8 cellular contexts compared by ENCODE assay signal in genomic region chr3:11721114-11721440, GRCh38.
DNase-seq lines count a peak whose midpoint lies in the region; ATAC-seq and TF ChIP-seq lines count a peak whose summit lies in the region.

No MANE protein-coding gene starts in this region.

- peaks cover 9% of the 10 kb centered on the region for H3K4me1 ChIP-seq in testis

- CTCF ChIA-PET in activated CD8-positive, alpha-beta memory T cell treated with anti-CD3 and anti-CD28 coated beads, Interleukin-2, amount 10 ng/mL, durations not matched to agents 7 days and 5 days (lab: Charles Lee), result no interaction called here

- H3K36me3 ChIP-seq in testis (ENCODE audit: low read depth, missing control alignments), result no peaks in the 10 kb centered on the region

- no peak for DNase-seq in activated CD8-positive, alpha-beta memory T cell treated with anti-CD3 and anti-CD28 coated beads, Interleukin-2, amount 10 ng/mL, durations not matched to agents 7 days and 5 days
- no peak for DNase-seq in activated CD8-positive, alpha-beta memory T cell treated with anti-CD3 and anti-CD28 coated beads, Interleukin-2, amount 50 U/mL, for 48 hours
- DNase-seq in testis, result no peak
- DNase-seq in effector CD4-positive, alpha-beta T cell, result no peak

- H3K36me3 Mint-ChIP-seq in activated CD8-positive, alpha-beta memory T cell treated with anti-CD3 and anti-CD28 coated beads, Interleukin-2, amount 10 ng/mL, durations not matched to agents 7 days and 5 days, result no peaks in the 10 kb centered on the region
- no peaks in the 10 kb centered on the region for H3K36me3 Mint-ChIP-seq in activated naive CD8-positive, alpha-beta T cell

- H3K9me3 Mint-ChIP-seq in activated CD8-positive, alpha-beta memory T cell treated with anti-CD3 and anti-CD28 coated beads, Interleukin-2, amount 10 ng/mL, durations not matched to agents 7 days and 5 days (ENCODE audit: low read depth), result no peaks in the 10 kb centered on the region
- H3K9me3 Mint-ChIP-seq in activated naive CD8-positive, alpha-beta T cell (ENCODE audit: low read depth), result no peaks in the 10 kb centered on the region

- TF ChIP-seq POLR2A in testis (IDR thresholded peaks at IDR 0.05), result no peak

- no peaks in the 10 kb centered on the region for H3K9me3 ChIP-seq in testis

- intact Hi-C loops in testis (cut with DNase I; ENCODE audit: low total_unique reads), result no loop called here

- ATAC-seq in activated CD8-positive, alpha-beta memory T cell treated with anti-CD3 and anti-CD28 coated beads, Interleukin-2, amount 10 ng/mL, durations not matched to agents 7 days and 5 days, result no peak
- ATAC-seq in GM18867 (IDR thresholded peaks at IDR 0.05; ENCODE audit: unreplicated experiment), result no peak
- no peak for ATAC-seq in GM19455 (IDR thresholded peaks at IDR 0.05; ENCODE audit: unreplicated experiment)

- peaks cover 2% of the 10 kb centered on the region for H3K27me3 Mint-ChIP-seq in activated CD8-positive, alpha-beta memory T cell treated with anti-CD3 and anti-CD28 coated beads, Interleukin-2, amount 10 ng/mL, durations not matched to agents 7 days and 5 days
- H3K27me3 Mint-ChIP-seq in activated naive CD8-positive, alpha-beta T cell, result peaks cover 10% of the 10 kb centered on the region

- no peak for TF ChIP-seq CTCF in testis (IDR thresholded peaks at IDR 0.05)

- H3K27me3 ChIP-seq in layer of hippocampus (ENCODE audit: control insufficient read depth, insufficient read depth, low read length) (no peaks in the 10 kb centered on the region), testis (no peaks in the 10 kb centered on the region)

- H3K27ac ChIP-seq in layer of hippocampus (ENCODE audit: low read depth, low read length) (peak overlapping the region; percentile 18), testis (peak overlapping the region; percentile 90 to 91)

- peak overlapping the region in 1 of 2 donors; percentile 88 for H3K4me3 ChIP-seq in testis

- WGBS in testis, 2 donors, result 32 to 35% methylated on average over 5 of the region's 5 CpGs

- H3K4me3 Mint-ChIP-seq in activated CD8-positive, alpha-beta memory T cell treated with anti-CD3 and anti-CD28 coated beads, Interleukin-2, amount 10 ng/mL, durations not matched to agents 7 days and 5 days, result peak overlapping the region; percentile 93
- peak overlapping the region; percentile 88 for H3K4me3 Mint-ChIP-seq in activated naive CD8-positive, alpha-beta T cell

- H3K27ac Mint-ChIP-seq in activated CD8-positive, alpha-beta memory T cell treated with anti-CD3 and anti-CD28 coated beads, Interleukin-2, amount 10 ng/mL, durations not matched to agents 7 days and 5 days, result peak overlapping the region; percentile 85
- H3K27ac Mint-ChIP-seq in activated naive CD8-positive, alpha-beta T cell, result no peak overlapping the region

- peaks cover 36% of the 10 kb centered on the region for H3K4me1 Mint-ChIP-seq in activated CD8-positive, alpha-beta memory T cell treated with anti-CD3 and anti-CD28 coated beads, Interleukin-2, amount 10 ng/mL, durations not matched to agents 7 days and 5 days
- H3K4me1 Mint-ChIP-seq in activated naive CD8-positive, alpha-beta T cell (ENCODE audit: low read depth), result peaks cover 19% of the 10 kb centered on the region
